In the genomic region with DNA sequence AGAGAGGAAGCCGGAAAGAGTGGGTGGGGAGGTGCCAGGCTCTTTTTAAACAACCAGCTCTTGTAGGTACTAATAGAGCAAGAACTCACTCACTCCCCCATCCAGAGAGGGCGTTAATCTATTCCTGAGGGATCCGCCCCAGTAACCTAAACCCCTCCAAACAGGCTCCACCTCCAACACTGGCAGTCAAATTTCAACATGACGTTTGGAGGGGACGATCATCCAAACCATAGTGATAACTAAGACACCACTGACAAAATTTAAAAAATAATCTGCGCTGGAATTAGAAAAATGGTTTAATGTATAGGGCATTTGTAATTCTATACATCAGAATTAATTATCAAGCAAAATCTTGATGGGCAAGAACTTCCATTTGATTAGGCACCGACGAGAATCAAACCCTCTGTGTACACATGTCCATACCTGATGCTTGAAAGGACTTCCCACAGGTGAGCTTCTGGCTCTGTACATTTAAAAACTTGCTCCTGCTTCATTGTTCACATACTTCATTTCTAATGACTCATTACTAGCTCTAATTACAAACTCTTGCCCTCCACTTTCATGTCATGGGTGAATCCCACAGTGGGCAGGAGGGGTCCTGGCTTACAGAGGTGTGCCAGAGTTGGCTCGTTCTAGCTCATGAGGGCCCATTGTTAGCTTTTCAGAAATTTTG, we compare ENCODE assay signal across 26 cellular contexts.
"Had no signal": no experiment of that assay in that cellular context is flagged by ENCODE, and none has a peak within 500 bp of the region (broad histone marks: within the 10 kb centered on the region; RNA-seq: fewer than 3 reads in every experiment).

No MANE protein-coding gene starts in this region.

- H3K79me2 ChIP-seq: hepatocyte had no signal

- H3K4me2 ChIP-seq: hepatocyte had no signal

- H3K4me3 ChIP-seq: gastroesophageal sphincter, hepatocyte, left ventricle myocardium inferior, lung, mucosa of descending colon, right atrium auricular region, testis, uterus had no signal

- H3K27ac ChIP-seq: gastroesophageal sphincter, hepatocyte, left ventricle myocardium inferior, testis, uterus had no signal

- H3K4me1 ChIP-seq: gastroesophageal sphincter, testis, uterus had no signal

- FAIRE-seq: endometrium had no signal

- H3K9me3 ChIP-seq: gastroesophageal sphincter, mucosa of descending colon, testis, uterus had no signal

- DNase-seq: activated CD4-positive, alpha-beta T cell treated with anti-CD3 and anti-CD28 coated beads for 36 hours; activated CD4-positive, CD25-positive, alpha-beta regulatory T cell; activated CD8-positive, alpha-beta memory T cell treated with anti-CD3 and anti-CD28 coated beads, Interleukin-2, amount 10 ng/mL, durations not matched to agents 7 days and 5 days; activated CD8-positive, alpha-beta T cell treated with anti-CD3 and anti-CD28 coated beads, Interleukin-2, amount 10 ng/mL, durations not matched to agents 7 days and 5 days; activated naive CD4-positive, alpha-beta T cell treated with Interleukin-2 at 50 U/mL for 16 hours; activated naive CD8-positive, alpha-beta T cell treated with anti-CD3 and anti-CD28 coated beads, Interleukin-2, amount 50 U/mL, for 24 hours; activated T-cell treated with anti-CD3 and anti-CD28 coated beads, Interleukin-2, amount 50 U/mL, for 48 hours; central memory CD4-positive, alpha-beta T cell; dermis blood vessel endothelial cell; effector CD8-positive, alpha-beta T cell; islet precursor cell; left ventricle myocardium inferior; mucosa of descending colon; stimulated activated CD4-positive, alpha-beta T cell treated with anti-CD3 and anti-CD28 coated beads, Interleukin-15, amount 100 ng/mL, for 24 hours; stimulated activated CD4-positive, alpha-beta T cell treated with anti-CD3 and anti-CD28 coated beads, Interleukin-2, amount 100 ng/mL, for 24 hours; stimulated activated naive B cell treated with anti-CD40 and anti-IgM and Interleukin-4, amounts not matched to agents 10 μg/mL and 1 μg/mL and 100 μg/mL, for 72 hours; T-helper 17 cell; T1000; testis had no signal

- H3K36me3 ChIP-seq: gastroesophageal sphincter, left ventricle myocardium inferior, right atrium auricular region, uterus had no signal

- H2AFZ ChIP-seq: hepatocyte had no signal

- H3K27me3 ChIP-seq: gastroesophageal sphincter, hepatocyte, right atrium auricular region, testis, uterus had no signal

- ATAC-seq: activated CD4-positive, alpha-beta T cell treated with anti-CD3 and anti-CD28 coated beads for 36 hours; activated CD8-positive, alpha-beta memory T cell treated with anti-CD3 and anti-CD28 coated beads, Interleukin-2, amount 10 ng/mL, durations not matched to agents 7 days and 5 days; activated CD8-positive, alpha-beta T cell treated with anti-CD3 and anti-CD28 coated beads, Interleukin-2, amount 10 ng/mL, durations not matched to agents 7 days and 5 days; activated naive CD8-positive, alpha-beta T cell treated with anti-CD3 and anti-CD28 coated beads, Interleukin-2, amount 50 U/mL, for 24 hours; mucosa of descending colon; natural killer cell treated with Interleukin-12 subunit alpha and Interleukin-12 subunit beta and Interleukin-15 and Interleukin-18, amount 100 ng/mL, for 72 hours; stimulated activated naive B cell treated with anti-CD40 and anti-IgM and Interleukin-4, amounts not matched to agents 10 μg/mL and 1 μg/mL and 100 μg/mL, for 72 hours; T-helper 17 cell had no signal
